ENCODE assay signal across 32 cellular contexts in the genomic region with DNA sequence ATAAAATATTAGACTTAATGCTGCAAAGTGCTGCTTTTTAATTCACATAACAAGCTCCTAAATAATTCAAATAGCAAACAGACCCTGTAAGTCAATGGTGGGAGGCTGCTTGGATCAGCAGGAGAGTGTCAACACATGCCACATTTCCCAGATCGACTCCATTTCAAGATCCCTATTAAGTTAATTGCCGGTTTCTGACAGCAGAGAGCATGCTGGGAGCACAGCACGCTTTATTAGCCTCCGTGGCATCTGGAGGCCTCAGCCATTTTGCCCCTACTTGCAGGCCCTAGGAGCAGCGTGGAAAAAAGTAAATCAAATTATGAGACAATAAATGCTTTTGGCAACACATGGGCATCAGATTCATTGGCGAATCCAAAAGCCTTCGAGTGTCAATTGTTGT.
"Had no signal": no experiment of that assay in that cellular context is flagged by ENCODE, and none has a peak within 500 bp of the region (broad histone marks: within the 10 kb centered on the region; RNA-seq: fewer than 3 reads in every experiment).

No MANE protein-coding gene starts in this region.

- DNase-seq: activated CD4-positive, alpha-beta memory T cell treated with anti-CD3 and anti-CD28 coated beads for 36 hours; activated CD4-positive, alpha-beta T cell treated with anti-CD3 and anti-CD28 coated beads, Interleukin-2, amount 10 ng/mL, durations not matched to agents 24 days and 14 days; activated CD4-positive, CD25-positive, alpha-beta regulatory T cell treated with anti-CD3 and anti-CD28 coated beads, Interleukin-2, amount 50 U/mL, for 72 hours; activated CD8-positive, alpha-beta memory T cell treated with anti-CD3 and anti-CD28 coated beads, Interleukin-2, amount 50 U/mL, for 4 hours; activated effector memory CD4-positive, alpha-beta T cell treated with anti-CD3 and anti-CD28 coated beads, Interleukin-2, amount 50 U/mL, for 16 hours; activated naive CD4-positive, alpha-beta T cell treated with anti-CD3 and anti-CD28 coated beads for 36 hours; activated naive CD8-positive, alpha-beta T cell treated with anti-CD3 and anti-CD28 coated beads for 36 hours; activated T-cell treated with anti-CD3 and anti-CD28 coated beads, Interleukin-2, amount 50 U/mL, for 1 hour; aorta; body of pancreas; caudate nucleus; foreskin keratinocyte; heart left ventricle; hypothalamus; immature natural killer cell; kidney; left colon; naive B cell; nephron progenitor cell; pancreas; stimulated activated CD4-positive, alpha-beta T cell treated with anti-CD3 and anti-CD28 coated beads, Interleukin-1b, Interleukin-23, amount 100 ng/mL, for 48 hours; stimulated activated CD4-positive, alpha-beta T cell treated with anti-CD3 and anti-CD28 coated beads, Interleukin-4, amount 100 ng/mL, for 4 hours; stimulated activated CD8-positive, alpha-beta memory T cell treated with anti-CD3 and anti-CD28 coated beads, Interleukin-4, amount 100 ng/mL, for 48 hours; stimulated activated naive CD8-positive, alpha-beta T cell treated with anti-CD3 and anti-CD28 coated beads, Interleukin-15, amount 100 ng/mL, for 72 hours; substantia nigra; T1000; uterus; WERI-Rb-1 had no signal

- H3K27me3 ChIP-seq: adrenal gland, body of pancreas, pancreas, uterus had no signal

- H3K4me3 ChIP-seq: adrenal gland, body of pancreas, esophagus muscularis mucosa, heart left ventricle, pancreas, prostate gland, smooth muscle cell, uterus had no signal

- H3K4me2 ChIP-seq: smooth muscle cell had no signal

- H3K9me3 ChIP-seq: adrenal gland, body of pancreas, esophagus muscularis mucosa, heart left ventricle, pancreas, prostate gland, uterus had no signal

- H3K36me3 ChIP-seq: adrenal gland, esophagus muscularis mucosa, heart left ventricle, pancreas, prostate gland, uterus, WERI-Rb-1 had no signal

- H3K27ac ChIP-seq: adrenal gland, body of pancreas, esophagus muscularis mucosa, foreskin keratinocyte, heart left ventricle, pancreas, prostate gland, uterus, WERI-Rb-1 had no signal
